ENCODE assay signal across 34 cellular contexts in the genomic region with DNA sequence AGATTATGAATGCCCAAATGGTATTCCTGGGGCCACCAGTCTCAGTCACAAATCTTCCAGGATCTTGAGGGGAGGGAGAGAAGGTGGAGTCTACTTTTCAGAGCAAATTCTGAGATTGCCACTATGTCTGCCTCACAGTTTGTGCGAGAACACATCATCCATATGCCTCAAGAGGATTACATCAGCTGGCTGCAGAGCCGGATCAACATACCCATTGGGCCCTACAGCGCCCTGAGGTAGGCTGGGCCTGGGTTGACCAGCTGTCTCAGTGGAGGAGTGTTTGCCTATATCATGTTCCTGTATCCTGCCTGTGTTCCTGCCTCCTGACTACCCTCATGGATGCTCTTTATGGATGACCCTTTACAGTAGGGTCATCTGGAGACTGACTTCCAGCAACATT. TPM values are rescaled to one million over a fixed set of nuclear protein-coding genes. Genes with fewer than 3 reads are reported as not detected.
"Had no signal": no experiment of that assay in that cellular context is flagged by ENCODE, and none has a peak within 500 bp of the region (broad histone marks: within the 10 kb centered on the region; RNA-seq: fewer than 3 reads in every experiment).

No MANE protein-coding gene starts in this region.

- DNase-seq: activated CD4-positive, alpha-beta memory T cell treated with anti-CD3 and anti-CD28 coated beads, Interleukin-2, amount 10 ng/mL, durations not matched to agents 7 days and 5 days; activated CD4-positive, alpha-beta T cell treated with anti-CD3 and anti-CD28 coated beads for 1 hour; activated CD4-positive, alpha-beta T cell treated with anti-CD3 and anti-CD28 coated beads for 36 hours; activated CD4-positive, alpha-beta T cell treated with anti-CD3 and anti-CD28 coated beads for 48 hours; activated CD4-positive, alpha-beta T cell treated with anti-CD3 and anti-CD28 coated beads, Interleukin-2, amount 10 ng/mL, durations not matched to agents 7 days and 5 days; activated CD4-positive, alpha-beta T cell treated with anti-CD3 and anti-CD28 coated beads, Interleukin-2, amount 50 U/mL, for 48 hours; activated CD4-positive, CD25-positive, alpha-beta regulatory T cell; activated CD8-positive, alpha-beta memory T cell treated with anti-CD3 and anti-CD28 coated beads for 24 hours; activated CD8-positive, alpha-beta memory T cell treated with anti-CD3 and anti-CD28 coated beads, Interleukin-2, amount 10 ng/mL, durations not matched to agents 7 days and 5 days; activated CD8-positive, alpha-beta memory T cell treated with anti-CD3 and anti-CD28 coated beads, Interleukin-2, amount 50 U/mL, for 48 hours; activated CD8-positive, alpha-beta T cell treated with anti-CD3 and anti-CD28 coated beads, Interleukin-2, amount 10 ng/mL, durations not matched to agents 7 days and 5 days; activated effector memory CD4-positive, alpha-beta T cell treated with Interleukin-2 at 50 U/mL for 16 hours; activated gamma-delta T cell; activated naive CD4-positive, alpha-beta T cell treated with anti-CD3 and anti-CD28 coated beads, Interleukin-2, amount 10 ng/mL, durations not matched to agents 7 days and 5 days; activated naive CD4-positive, alpha-beta T cell treated with Interleukin-2 at 50 U/mL for 16 hours; activated naive CD8-positive, alpha-beta T cell treated with anti-CD3 and anti-CD28 coated beads, Interleukin-2, amount 10 ng/mL, durations not matched to agents 7 days and 5 days; activated naive CD8-positive, alpha-beta T cell treated with anti-CD3 and anti-CD28 coated beads, Interleukin-2, amount 50 U/mL, for 24 hours; activated T-cell treated with anti-CD3 and anti-CD28 coated beads, Interleukin-2, amount 50 U/mL, for 24 hours; activated T-cell treated with anti-CD3 and anti-CD28 coated beads, Interleukin-2, amount 50 U/mL, for 48 hours; amygdala; anterior cingulate cortex; caudate nucleus; cerebellar nuclear complex; T-helper 1 cell; T-helper 2 cell; T-helper 9 cell had no signal

- H3K36me3 ChIP-seq: ascending aorta, cardiac muscle cell had no signal

- H3K9me3 ChIP-seq: ascending aorta had no signal

- H3K4me3 ChIP-seq: ascending aorta, cardiac muscle cell had no signal

- FAIRE-seq: TTC549 had no signal

- ATAC-seq: activated CD4-positive, alpha-beta T cell treated with anti-CD3 and anti-CD28 coated beads for 36 hours; activated CD4-positive, CD25-positive, alpha-beta regulatory T cell treated with anti-CD3 and anti-CD28 coated beads, Interleukin-2, amount 50 U/mL, for 24 hours; activated CD8-positive, alpha-beta memory T cell treated with anti-CD3 and anti-CD28 coated beads, Interleukin-2, amount 10 ng/mL, durations not matched to agents 7 days and 5 days; activated CD8-positive, alpha-beta T cell treated with anti-CD3 and anti-CD28 coated beads, Interleukin-2, amount 10 ng/mL, durations not matched to agents 7 days and 5 days; activated naive CD8-positive, alpha-beta T cell treated with anti-CD3 and anti-CD28 coated beads, Interleukin-2, amount 50 U/mL, for 24 hours; WTC11 had no signal

- H3K27ac ChIP-seq: ascending aorta, cardiac muscle cell, VCaP had no signal

- H3K27me3 ChIP-seq: ascending aorta, cardiac muscle cell had no signal

- H3K4me1 ChIP-seq: ascending aorta had no signal

RNA-seq across cellular contexts. Expression of a gene that starts 53.1 kb away (rescaled TPM):
- total RNA-seq: activated CD4-positive, alpha-beta memory T cell treated with anti-CD3 and anti-CD28 coated beads, Interleukin-2, amount 10 ng/mL, durations not matched to agents 7 days and 5 days; activated CD4-positive, alpha-beta T cell treated with anti-CD3 and anti-CD28 coated beads for 36 hours; activated CD4-positive, alpha-beta T cell treated with anti-CD3 and anti-CD28 coated beads, Interleukin-2, amount 10 ng/mL, durations not matched to agents 7 days and 5 days; activated CD8-positive, alpha-beta memory T cell treated with anti-CD3 and anti-CD28 coated beads, Interleukin-2, amount 10 ng/mL, durations not matched to agents 7 days and 5 days; activated CD8-positive, alpha-beta T cell treated with anti-CD3 and anti-CD28 coated beads, Interleukin-2, amount 10 ng/mL, durations not matched to agents 7 days and 5 days; activated naive CD8-positive, alpha-beta T cell treated with anti-CD3 and anti-CD28 coated beads, Interleukin-2, amount 10 ng/mL, durations not matched to agents 7 days and 5 days; activated T-helper 2 cell treated with anti-CD3 and anti-CD28 coated beads, Interferon-gamma antibody, Interleukin-2, Interleukin-4, amounts not matched to agents 10 μg/mL and 5 μg/mL and 100 μg/mL, durations not matched to agents 14 hours and 24 hours and 36 hours; ascending aorta; bronchial epithelial cell had no signal
